15 cellular contexts compared by ENCODE assay signal in genomic region chr15:36594556-36595090, GRCh38.
"Had no signal": no experiment of that assay in that cellular context is flagged by ENCODE, and none has a peak within 500 bp of the region (broad histone marks: within the 10 kb centered on the region; RNA-seq: fewer than 3 reads in every experiment).

No MANE protein-coding gene starts in this region.

- H3K36me3 ChIP-seq: ascending aorta, esophagus muscularis mucosa, lower lobe of right lung, pancreas, sigmoid colon, upper lobe of right lung had no signal

- H3K4me3 ChIP-seq: ascending aorta, esophagus muscularis mucosa, lower lobe of right lung, pancreas, sigmoid colon, upper lobe of right lung had no signal

- ATAC-seq: activated CD4-positive, CD25-positive, alpha-beta regulatory T cell treated with anti-CD3 and anti-CD28 coated beads, Interleukin-2, amount 50 U/mL, for 24 hours; activated T-cell treated with anti-CD3 and anti-CD28 coated beads, Interleukin-2, amount 50 U/mL, for 72 hours; lower lobe of right lung; natural killer cell; pancreas; stimulated activated naive B cell treated with anti-CD40 and anti-IgM and Interleukin-4, amounts not matched to agents 10 μg/mL and 1 μg/mL and 100 μg/mL, for 72 hours; upper lobe of right lung had no signal

- DNase-seq: activated effector memory CD4-positive, alpha-beta T cell treated with anti-CD3 and anti-CD28 coated beads, Interleukin-2, amount 50 U/mL, for 16 hours; activated T-cell treated with anti-CD3 and anti-CD28 coated beads, Interleukin-2, amount 50 U/mL, for 72 hours; dermis blood vessel endothelial cell; effector memory CD4-positive, alpha-beta T cell; lower lobe of right lung; natural killer cell; pancreas; sigmoid colon; stimulated activated naive B cell treated with anti-CD40 and anti-IgM and Interleukin-4, amounts not matched to agents 10 μg/mL and 1 μg/mL and 100 μg/mL, for 72 hours; T-helper 1 cell; T1000; upper lobe of right lung had no signal

- H3K27ac ChIP-seq: ascending aorta, esophagus muscularis mucosa, lower lobe of right lung, pancreas, sigmoid colon, upper lobe of right lung had no signal

- H3K27me3 ChIP-seq: ascending aorta, esophagus muscularis mucosa, pancreas, sigmoid colon, upper lobe of right lung had no signal

- H3K9me3 ChIP-seq: ascending aorta, esophagus muscularis mucosa, lower lobe of right lung, pancreas, sigmoid colon, upper lobe of right lung had no signal

- H3K4me1 ChIP-seq: lower lobe of right lung, pancreas, upper lobe of right lung had no signal
